Comparison of ENCODE assay signal across 8 cellular contexts in genomic region chr12:131895640-131896079, GRCh38. TPM values are rescaled to one million over a fixed set of nuclear protein-coding genes. Genes with fewer than 3 reads are reported as not detected.
DNase-seq lines count a peak whose midpoint lies in the region; ATAC-seq and TF ChIP-seq lines count a peak whose summit lies in the region.

No MANE protein-coding gene starts in this region.

- H3K27ac ChIP-seq in HUES6 (ENCODE audit: low read depth, low read length) (peak overlapping the region; percentile 72; the same call in 1 of the 2 replicates), body of pancreas (peak overlapping the region; percentile 98 to 100 (median 100)), mesodermal cell (ENCODE audit: low read depth, low read length, severe bottlenecking) (peak overlapping the region; percentile 88), aorta (ENCODE audit: low read depth in 1 of 2, low read length in 2 of 2) (peak overlapping the region; percentile 70 to 84)

- WGBS in body of pancreas, 2 donors = 0 to 1% methylated on average over 4 to 12 of the region's 12 CpGs
- 6 to 8% methylated on average over 9 to 12 of the region's 12 CpGs for WGBS in mesodermal cell (ENCODE audit: insufficient coverage in 2 of 2), 2 experiments
- 0 to 1% methylated on average over 10 to 12 of the region's 12 CpGs for WGBS in aorta, 2 donors

- peak; percentile 1 to 17 for ATAC-seq in activated CD4-positive, CD25-positive, alpha-beta regulatory T cell treated with anti-CD3 and anti-CD28 coated beads, Interleukin-2, amount 50 U/mL, for 24 hours
- ATAC-seq in body of pancreas (no peak), aorta (ENCODE audit: low FRiP score) (no peak)

- H3K9ac ChIP-seq in HUES6 (ENCODE audit: low read length) = peak overlapping the region; percentile 74

- intact Hi-C loops in body of pancreas (cut with DNase I) (no loop called here), aorta (cut with DNase I) (loop anchor here in 1 of 2 donors (1.0 to 10.0 kb wide), 3 partner anchors 15 to 249 kb away; partner anchors contain the start of genes DDX51, EP400 and NOC4L)

- H3K27me3 ChIP-seq in HUES6 (ENCODE audit: control insufficient read depth, insufficient read depth, low read length) (no peaks in the 10 kb centered on the region), body of pancreas (no peaks in the 10 kb centered on the region), aorta (ENCODE audit: control insufficient read depth in 1 of 2, insufficient read depth in 2 of 2, low read length in 1 of 2) (no peaks in the 10 kb centered on the region)

- H3K4me1 ChIP-seq in HUES6 (ENCODE audit: control insufficient read depth, insufficient read depth, low read length) = peaks cover 11% of the 10 kb centered on the region; the same call in 1 of the 2 replicates
- H3K4me1 ChIP-seq in body of pancreas = peaks cover 48% of the 10 kb centered on the region
- H3K4me1 ChIP-seq in mesodermal cell (ENCODE audit: control insufficient read depth, insufficient read depth, low read length, poor library complexity, severe bottlenecking) = peaks cover 9% of the 10 kb centered on the region
- H3K4me1 ChIP-seq in aorta (ENCODE audit: control insufficient read depth in 1 of 2, insufficient read depth in 2 of 2, low read length in 2 of 2) = no peaks in the 10 kb centered on the region

- peak overlapping the region; percentile 66 for H3K4me3 ChIP-seq in HUES6 (ENCODE audit: low read depth, low read length)
- peak overlapping the region; percentile 3 to 63 for H3K4me3 ChIP-seq in body of pancreas
- peak overlapping the region; percentile 55 for H3K4me3 ChIP-seq in mesodermal cell (ENCODE audit: extremely low read depth, insufficient read depth, low read length, poor library complexity, severe bottlenecking)
- H3K4me3 ChIP-seq in aorta (ENCODE audit: low read length in 2 of 2) = peak overlapping the region; percentile 96 to 97

- H3K9me3 ChIP-seq in HUES6 (ENCODE audit: control insufficient read depth, insufficient read depth, low read depth, low read length) (no peaks in the 10 kb centered on the region), body of pancreas (no peaks in the 10 kb centered on the region), mesodermal cell (ENCODE audit: control insufficient read depth, low read length) (no peaks in the 10 kb centered on the region), aorta (ENCODE audit: control insufficient read depth, low read length) (no peaks in the 10 kb centered on the region)

- TF ChIP-seq POLR2A in body of pancreas (IDR thresholded peaks at IDR 0.05) = no peak

- peak in 1 of 7 experiments; percentile 9 for TF ChIP-seq CTCF in body of pancreas (IDR thresholded peaks at IDR 0.05)

- no peak for DNase-seq in activated CD4-positive, CD25-positive, alpha-beta regulatory T cell (lab: John Stamatoyannopoulos, UW)
- DNase-seq in body of pancreas (peak in 3 of 4 donors; percentile 48 to 54 (median 54)), aorta (no peak), NOMO-1 (lab: John Stamatoyannopoulos, UW; ENCODE audit: unreplicated experiment in 2 of 2) (no peak), SK-N-DZ (ENCODE audit: low spot score) (no peak)

- H3K36me3 ChIP-seq in HUES6 (ENCODE audit: control insufficient read depth, insufficient read depth, low read length) (peaks cover 12% of the 10 kb centered on the region), body of pancreas (replicated peaks in 1 of 2; ENCODE audit: insufficient read depth in 1 of 2, low read depth in 2 of 2) (no peaks in the 10 kb centered on the region), mesodermal cell (ENCODE audit: control insufficient read depth, insufficient read depth, low read length) (peaks cover 23% of the 10 kb centered on the region), aorta (ENCODE audit: control insufficient read depth in 1 of 2, insufficient read depth in 2 of 2, low read length in 1 of 2) (no peaks in the 10 kb centered on the region)

RNA-seq across cellular contexts. Expression of gene ULK1, which starts 1.2 kb away (rescaled TPM):
- total RNA-seq in body of pancreas (10 to 100 TPM; 29.1 to 59.3 TPM), aorta (10 to 100 TPM; 39.9 to 56.5 TPM)
- 36.6 TPM for polyA plus RNA-seq in mesodermal cell (2013, experiment 1 of 2)
- polyA plus RNA-seq in mesodermal cell (2013, experiment 2 of 2) = 28.0 TPM
- 10 to 100 TPM in 1 of 2 donors, 1 to 10 TPM in 1; 6.6 to 43.6 TPM for polyA plus RNA-seq in aorta
- 20.1 and 22.6 TPM in 2 replicates for polyA plus RNA-seq in SK-N-DZ (2014; cell fraction: cytosol; rRNA removed)
- polyA plus RNA-seq in SK-N-DZ (2014; cell fraction: nucleus; rRNA removed) = 129 and 170 TPM in 2 replicates

RNA-seq across cellular contexts. Expression of gene PUS1, which starts 33.4 kb away (rescaled TPM):
- total RNA-seq in body of pancreas (10 to 100 TPM; 11.2 to 33.6 TPM), aorta (10 to 100 TPM; 17.7 to 20.0 TPM)
- polyA plus RNA-seq in mesodermal cell (2013, experiment 1 of 2) = 14.7 TPM
- 11.0 TPM for polyA plus RNA-seq in mesodermal cell (2013, experiment 2 of 2)
- polyA plus RNA-seq in aorta = 10 to 100 TPM in 1 of 2 donors, 1 to 10 TPM in 1; 6.5 to 20.2 TPM
- polyA plus RNA-seq in SK-N-DZ (2014; cell fraction: cytosol; rRNA removed) = 31.5 and 52.1 TPM in 2 replicates
- polyA plus RNA-seq in SK-N-DZ (2014; cell fraction: nucleus; rRNA removed) = 57.7 and 65.1 TPM in 2 replicates

RNA-seq across cellular contexts. Expression of gene EP400, which starts 54.1 kb away (rescaled TPM):
- total RNA-seq in body of pancreas = 10 to 100 TPM; 20.5 to 22.4 TPM
- polyA plus RNA-seq in mesodermal cell (2013, experiment 1 of 2) = 30.8 TPM
- polyA plus RNA-seq in mesodermal cell (2013, experiment 2 of 2) = 23.7 TPM
- total RNA-seq in aorta = 10 to 100 TPM; 39.9 to 52.9 TPM
- 10 to 100 TPM in 1 of 2 donors, 1 to 10 TPM in 1; 2.8 to 16.2 TPM for polyA plus RNA-seq in aorta
- 15.4 and 16.1 TPM in 2 replicates for polyA plus RNA-seq in SK-N-DZ (2014; cell fraction: cytosol; rRNA removed)
- 22.8 and 64.6 TPM in 2 replicates for polyA plus RNA-seq in SK-N-DZ (2014; cell fraction: nucleus; rRNA removed)

Comparison
In these comparisons a context has a peak if more than half of its experiments do, and no peak if none do; other contexts are left out.
1. ATAC-seq: peak in activated CD4-positive, CD25-positive, alpha-beta regulatory T cell treated with anti-CD3 and anti-CD28 coated beads, Interleukin-2, amount 50 U/mL, for 24 hours (2 of 2); none in body of pancreas (single experiment) and aorta (single experiment).
2. DNase-seq: peak in body of pancreas (3 of 4); none in activated CD4-positive, CD25-positive, alpha-beta regulatory T cell (0 of 4), aorta (0 of 2), NOMO-1 (0 of 2) and SK-N-DZ (single experiment).
3. H3K4me3 ChIP-seq: peak in every context shown above with its lines; median percentile 96 in aorta; 66 in HUES6; 55 in mesodermal cell; 33 in body of pancreas.
4. Peak in every context shown above with its lines, with median percentiles within 50 percentile points of each other: H3K27ac ChIP-seq.